9 cellular contexts compared by ENCODE assay signal in genomic region chr14:87888136-87888999, GRCh38.
DNase-seq lines count a peak whose midpoint lies in the region; FAIRE-seq and TF ChIP-seq lines count a peak whose summit lies in the region.
"Had no signal": no experiment of that assay in that cellular context is flagged by ENCODE, and none has a peak within 500 bp of the region (broad histone marks: within the 10 kb centered on the region; RNA-seq: fewer than 3 reads in every experiment).

No MANE protein-coding gene starts in this region.

- no peaks in the 10 kb centered on the region for H3K9me3 Mint-ChIP-seq in progenitor cell of endocrine pancreas (ENCODE audit: low read depth)

- POLR2A ChIA-PET in A673 (lab: Charles Lee; ENCODE audit: low non-redundant PET) = no interaction called here

- DNase-seq in A673 (ENCODE audit: low spot score) = peak; percentile 70
- DNase-seq in GDM1 (lab: John Stamatoyannopoulos, UW) = peak; percentile 11
- DNase-seq in Kasumi-1 (lab: John Stamatoyannopoulos, UW) = peak; percentile 33 to 39
- no peak for DNase-seq in brain microvascular endothelial cell
- DNase-seq in progenitor cell of endocrine pancreas (ENCODE audit: low spot score, unreplicated experiment) = no peak
- DNase-seq in NCI-H1105 (lab: John Stamatoyannopoulos, UW) = no peak
- no peak for DNase-seq in frontal cortex (ENCODE audit: low spot score in 2 of 2)
- DNase-seq in GM19240 (ENCODE audit: insufficient read length, low spot score) = no peak

- no peaks in the 10 kb centered on the region for H3K36me3 Mint-ChIP-seq in progenitor cell of endocrine pancreas (ENCODE audit: insufficient read depth)

- TF ChIP-seq CTCF in A673 (conservative IDR thresholded peaks at IDR 0.05; ENCODE audit: low read depth, low read length) (peak; percentile 90), brain microvascular endothelial cell (IDR thresholded peaks at IDR 0.05; ENCODE audit: low read depth, low read length, missing control alignments) (peak; percentile 49), progenitor cell of endocrine pancreas (IDR thresholded peaks at IDR 0.05; ENCODE audit: unreplicated experiment) (peak; percentile 52)

- no peaks in the 10 kb centered on the region for H3K4me1 Mint-ChIP-seq in progenitor cell of endocrine pancreas (ENCODE audit: low read depth)

- in situ Hi-C loops in brain microvascular endothelial cell (cut with HindIII; ENCODE audit: low pct_ligation_motif_present, low sequenced_read_pairs) = no loop called here

- no peak overlapping the region for H3K4me3 ChIP-seq in A673 (ENCODE audit: low read depth, low read length, poor library complexity, severe bottlenecking)
- no peak overlapping the region for H3K4me3 ChIP-seq in brain microvascular endothelial cell (ENCODE audit: low read depth, low read length)

- H3K9me3 ChIP-seq in A673 (ENCODE audit: low read depth, low read length, poor library complexity, severe bottlenecking) = no peaks in the 10 kb centered on the region

- H3K4me1 ChIP-seq in A673 (ENCODE audit: insufficient read depth, low read length, poor library complexity, severe bottlenecking) = no peaks in the 10 kb centered on the region

- intact Hi-C loops in A673 (cut with micrococcal nuclease; ENCODE audit: unreplicated experiment) = no loop called here

- no peaks in the 10 kb centered on the region for H3K27me3 Mint-ChIP-seq in progenitor cell of endocrine pancreas

- no peak overlapping the region for H3K27ac Mint-ChIP-seq in progenitor cell of endocrine pancreas

- no peak overlapping the region for H3K4me3 Mint-ChIP-seq in progenitor cell of endocrine pancreas (ENCODE audit: low read depth)

- H3K36me3 ChIP-seq in A673 (ENCODE audit: insufficient read depth, low read length, poor library complexity, severe bottlenecking) (no peaks in the 10 kb centered on the region), brain microvascular endothelial cell (replicated peaks) (no peaks in the 10 kb centered on the region)

- no TSS peak for BruUV-seq in A673 (replicated peaks; lab: Mats Ljungman, UMichigan)

- FAIRE-seq in frontal cortex (lab: Jason Lieb, UNC) = no peak
- FAIRE-seq: colon had no signal

- H3K27ac ChIP-seq in A673 (ENCODE audit: low read depth, low read length, poor library complexity, severe bottlenecking) (no peak overlapping the region), brain microvascular endothelial cell (no peak overlapping the region)

- H3K27me3 ChIP-seq in A673 (replicated peaks; ENCODE audit: insufficient read depth, low read depth, low read length, poor library complexity) (no peaks in the 10 kb centered on the region), brain microvascular endothelial cell (replicated peaks) (no peaks in the 10 kb centered on the region)

- CTCF ChIA-PET in A673 (lab: Charles Lee) = no interaction called here

Comparison
In these comparisons a context has a peak if more than half of its experiments do, and no peak if none do; other contexts are left out.
1. DNase-seq: peak in A673 (single experiment), GDM1 (single experiment) and Kasumi-1 (2 of 2); none in brain microvascular endothelial cell (single experiment), progenitor cell of endocrine pancreas (single experiment), NCI-H1105 (single experiment), frontal cortex (0 of 2) and GM19240 (single experiment).
2. Peak in every context shown above with its lines, with median percentiles within 50 percentile points of each other: CTCF ChIP-seq.